ENCODE assay signal across 22 cellular contexts in genomic region chr2:52141076-52141475, GRCh38.
DNase-seq lines count a peak whose midpoint lies in the region; ATAC-seq and TF ChIP-seq lines count a peak whose summit lies in the region.
"Had no signal": no experiment of that assay in that cellular context is flagged by ENCODE, and none has a peak within 500 bp of the region (broad histone marks: within the 10 kb centered on the region; RNA-seq: fewer than 3 reads in every experiment).

No MANE protein-coding gene starts in this region.

- no peak overlapping the region for H2BK15ac ChIP-seq in mesendoderm (replicated peaks; ENCODE audit: low read depth)

- H3K36me3 ChIP-seq in SK-N-SH (replicated peaks in 1 of 2; ENCODE audit: control insufficient read depth in 1 of 2, insufficient read depth in 2 of 2, low read length in 1 of 2) (no peaks in the 10 kb centered on the region), mesendoderm (ENCODE audit: control insufficient read depth, insufficient read depth, low read length) (no peaks in the 10 kb centered on the region), Karpas-422 (ENCODE audit: insufficient read depth, low read length) (no peaks in the 10 kb centered on the region)
- H3K36me3 ChIP-seq: BE2C; BLaER1 treated with 17β-estradiol and CSF1 and Interleukin-3, amounts not matched to agents 10 nM and 100 nM; HAP-1 had no signal

- H3K9me2 ChIP-seq in SK-N-SH (no peaks in the 10 kb centered on the region), Karpas-422 (replicated peaks; ENCODE audit: insufficient read depth, low read length) (no peaks in the 10 kb centered on the region)

- no peaks in the 10 kb centered on the region for H3K79me2 ChIP-seq in SK-N-SH (ENCODE audit: insufficient read depth)
- H3K79me2 ChIP-seq in mesendoderm (ENCODE audit: control insufficient read depth, insufficient read depth, low read length) = no peaks in the 10 kb centered on the region
- H3K79me2 ChIP-seq in Karpas-422 (ENCODE audit: low read length) = no peaks in the 10 kb centered on the region

- no peaks in the 10 kb centered on the region for H3F3A ChIP-seq in SK-N-SH (replicated peaks; ENCODE audit: insufficient read depth)

- no peaks in the 10 kb centered on the region; a peak in 1 of 4 replicates for H3K4me1 ChIP-seq in SK-N-SH (ENCODE audit: control insufficient read depth in 1 of 2, insufficient read depth in 2 of 2, low read depth in 1 of 2, low read length in 1 of 2)
- no peaks in the 10 kb centered on the region for H3K4me1 ChIP-seq in mesendoderm (ENCODE audit: control insufficient read depth, low read depth, low read length)
- no peaks in the 10 kb centered on the region for H3K4me1 ChIP-seq in Karpas-422 (ENCODE audit: low read length)
- H3K4me1 ChIP-seq: BE2C; BLaER1 treated with 17β-estradiol and CSF1 and Interleukin-3, amounts not matched to agents 10 nM and 100 nM had no signal

- no peak overlapping the region for H3K27ac ChIP-seq in SK-N-SH (ENCODE audit: low read depth in 2 of 2, low read length in 1 of 2)
- H3K27ac ChIP-seq in mesendoderm (ENCODE audit: low read depth, low read length) = no peak overlapping the region
- H3K27ac ChIP-seq in Karpas-422 (ENCODE audit: low read length) = no peak overlapping the region
- H3K27ac ChIP-seq: 22Rv1; BLaER1 treated with 17β-estradiol and CSF1 and Interleukin-3, amounts not matched to agents 10 nM and 100 nM had no signal

- H2AFZ ChIP-seq in SK-N-SH (ENCODE audit: low read depth) (0 out of 2 replicates have a peak overlapping the region, but pooled peaks have one; percentile 48), Karpas-422 (ENCODE audit: low read length) (no peak overlapping the region)

- H3K4me3 ChIP-seq in SK-N-SH (ENCODE audit: low read depth in 2 of 2, low read length in 1 of 2) = no peak overlapping the region
- no peak overlapping the region for H3K4me3 ChIP-seq in choroid plexus epithelial cell (ENCODE audit: low read depth, low read length)
- no peak overlapping the region for H3K4me3 ChIP-seq in mesendoderm (ENCODE audit: low read length)
- no peak overlapping the region for H3K4me3 ChIP-seq in Karpas-422 (ENCODE audit: low read length)
- H3K4me3 ChIP-seq in foreskin fibroblast (ENCODE audit: low read depth in 1 of 2, low read length in 2 of 2) = no peak overlapping the region
- H3K4me3 ChIP-seq: BLaER1 treated with 17β-estradiol and CSF1 and Interleukin-3, amounts not matched to agents 10 nM and 100 nM; GM12878; HAP-1 had no signal

- H4K8ac ChIP-seq in mesendoderm (ENCODE audit: low read depth, low read length) = no peak overlapping the region

- H3K4ac ChIP-seq in mesendoderm (ENCODE audit: low read depth, low read length) = no peak overlapping the region

- 43% methylated on average over 1 of the region's 1 CpG for WGBS in SK-N-SH (ENCODE audit: low lambda C conversion rate)
- WGBS in mesendoderm (ENCODE audit: extremely low coverage, insufficient coverage, low lambda C conversion rate) = no CpG with 5 or more reads among the region's 1 CpG

- no peak overlapping the region for H3K56ac ChIP-seq in mesendoderm (ENCODE audit: low read length)

- no peak overlapping the region for H3K23ac ChIP-seq in mesendoderm (ENCODE audit: low read length)

- TF ChIP-seq RAD21 in SK-N-SH (IDR thresholded peaks at IDR 0.05; ENCODE audit: low read length) = no peak

- TF ChIP-seq CTCF in SK-N-SH (IDR thresholded peaks at IDR 0.05) = no peak
- no peak for TF ChIP-seq CTCF in choroid plexus epithelial cell (conservative IDR thresholded peaks at IDR 0.05; ENCODE audit: low read depth, low read length)
- no peak for TF ChIP-seq CTCF in foreskin fibroblast (IDR thresholded peaks at IDR 0.05; ENCODE audit: low read depth, low read length)

- H3K18ac ChIP-seq in mesendoderm (ENCODE audit: low read length) = no peak overlapping the region

- POLR2A ChIA-PET in SK-N-SH (lab: Yijun Ruan, JAX) = no interaction called here

- CTCF ChIA-PET in SK-N-SH (lab: Yijun Ruan, JAX) = no interaction called here

- no peak overlapping the region for H2BK5ac ChIP-seq in mesendoderm (ENCODE audit: low read length)

- no peak overlapping the region for H2BK120ac ChIP-seq in mesendoderm (ENCODE audit: low read depth, low read length)

- ATAC-seq in SK-N-SH treated with all-trans-retinoic acid at 6 μM for 48 hours = no peak
- ATAC-seq: GM12878 had no signal

- H3K27me3 ChIP-seq in SK-N-SH (ENCODE audit: insufficient read depth) (no peaks in the 10 kb centered on the region), mesendoderm (ENCODE audit: insufficient read depth, low read length, poor library complexity) (no peaks in the 10 kb centered on the region), Karpas-422 (ENCODE audit: low read length) (no peaks in the 10 kb centered on the region)
- H3K27me3 ChIP-seq: BE2C; BLaER1 treated with 17β-estradiol and CSF1 and Interleukin-3, amounts not matched to agents 10 nM and 100 nM had no signal

- H3K9ac ChIP-seq in SK-N-SH (no peak overlapping the region), mesendoderm (ENCODE audit: low read length) (no peak overlapping the region), Karpas-422 (ENCODE audit: low read length) (no peak overlapping the region)
- H3K9ac ChIP-seq: BLaER1 treated with 17β-estradiol and CSF1 and Interleukin-3, amounts not matched to agents 10 nM and 100 nM had no signal

- H3K9me3 ChIP-seq in SK-N-SH = no peaks in the 10 kb centered on the region
- H3K9me3 ChIP-seq in Karpas-422 (ENCODE audit: low read length) = no peaks in the 10 kb centered on the region
- H3K9me3 ChIP-seq: BE2C; BLaER1 treated with 17β-estradiol and CSF1 and Interleukin-3, amounts not matched to agents 10 nM and 100 nM; HAP-1 had no signal

- H4K20me1 ChIP-seq in SK-N-SH (ENCODE audit: insufficient read depth) (no peaks in the 10 kb centered on the region), Karpas-422 (ENCODE audit: insufficient read depth, low read depth, low read length) (no peaks in the 10 kb centered on the region)
- H4K20me1 ChIP-seq: BLaER1 treated with 17β-estradiol and CSF1 and Interleukin-3, amounts not matched to agents 10 nM and 100 nM had no signal

- H3K4me2 ChIP-seq in SK-N-SH (no peak overlapping the region), mesendoderm (ENCODE audit: low read length) (no peak overlapping the region), Karpas-422 (ENCODE audit: low read depth, low read length, poor library complexity, severe bottlenecking) (no peak overlapping the region)
- H3K4me2 ChIP-seq: BLaER1 treated with 17β-estradiol and CSF1 and Interleukin-3, amounts not matched to agents 10 nM and 100 nM had no signal

- no peak overlapping the region for H2AK5ac ChIP-seq in mesendoderm (ENCODE audit: low read length)

- no peaks in the 10 kb centered on the region for H3K79me1 ChIP-seq in mesendoderm (ENCODE audit: low read length)

- H4K5ac ChIP-seq in mesendoderm (ENCODE audit: low read length) = no peak overlapping the region

- no peak for TF ChIP-seq EP300 in SK-N-SH (IDR thresholded peaks at IDR 0.05; ENCODE audit: borderline replicate concordance in 1 of 2, low read depth in 1 of 2, low read length in 1 of 2)

- DNase-seq in SK-N-SH = no peak
- peak; percentile 23 for DNase-seq in choroid plexus epithelial cell (ENCODE audit: low read depth)
- DNase-seq in mesendoderm = peak; percentile 15
- no peak for DNase-seq in kidney tubule cell (ENCODE audit: low spot score)
- DNase-seq in Karpas-422 = no peak
- DNase-seq in foreskin fibroblast = no peak
- DNase-seq: ACHN; AML-193; BE2C; CD4-positive, alpha-beta T cell; CD8-positive, alpha-beta memory T cell; DMS 273 treated with DMSO at 0.1 percent for 48 hours; DMS79; EL; GDM1; GOT3; HFFc6 had no signal

TF ChIP-seq in SK-N-SH, 30 proteins besides CTCF, POLR2A, EP300 and RAD21 (continues in another document):
- TF ChIP-seq NRF1 (IDR thresholded peaks at IDR 0.05; ENCODE audit: low read depth, low read length) (no peak), FOSL2 (IDR thresholded peaks at IDR 0.05; ENCODE audit: borderline replicate concordance, low read depth) (no peak), USF1 (IDR thresholded peaks at IDR 0.05; ENCODE audit: borderline replicate concordance, low read depth) (no peak), FOXM1 (IDR thresholded peaks at IDR 0.05; ENCODE audit: low read depth) (no peak), RCOR1 (IDR thresholded peaks at IDR 0.05; ENCODE audit: low read length) (no peak), MAX (IDR thresholded peaks at IDR 0.05; ENCODE audit: low read depth) (no peak), GATA2 (CRISPR knock-in tag; IDR thresholded peaks at IDR 0.05) (no peak), YY1 (IDR thresholded peaks at IDR 0.05; ENCODE audit: low read depth) (no peak)

TF ChIP-seq in SK-N-SH treated with all-trans-retinoic acid at 6 μM for 48 hours, 23 proteins besides CTCF, POLR2A, EP300 and RAD21 (continues in another document):
- TF ChIP-seq CSDC2 (CRISPR knock-in tag; IDR thresholded peaks at IDR 0.05) (no peak), ZNF8 (CRISPR knock-in tag; IDR thresholded peaks at IDR 0.05) (no peak), ISL1 (CRISPR knock-in tag; IDR thresholded peaks at IDR 0.05) (no peak), TSHZ2 (CRISPR knock-in tag; IDR thresholded peaks at IDR 0.05) (no peak), ZFP3 (CRISPR knock-in tag; IDR thresholded peaks at IDR 0.05) (no peak)

Comparison
In these comparisons a context has a peak if more than half of its experiments do, and no peak if none do; other contexts are left out.
1. DNase-seq: peak in choroid plexus epithelial cell (single experiment) and mesendoderm (single experiment); none in SK-N-SH (single experiment), kidney tubule cell (single experiment), Karpas-422 (single experiment) and foreskin fibroblast (0 of 2).